Comparison of ENCODE assay signal across 1 cellular context in the genomic region with DNA sequence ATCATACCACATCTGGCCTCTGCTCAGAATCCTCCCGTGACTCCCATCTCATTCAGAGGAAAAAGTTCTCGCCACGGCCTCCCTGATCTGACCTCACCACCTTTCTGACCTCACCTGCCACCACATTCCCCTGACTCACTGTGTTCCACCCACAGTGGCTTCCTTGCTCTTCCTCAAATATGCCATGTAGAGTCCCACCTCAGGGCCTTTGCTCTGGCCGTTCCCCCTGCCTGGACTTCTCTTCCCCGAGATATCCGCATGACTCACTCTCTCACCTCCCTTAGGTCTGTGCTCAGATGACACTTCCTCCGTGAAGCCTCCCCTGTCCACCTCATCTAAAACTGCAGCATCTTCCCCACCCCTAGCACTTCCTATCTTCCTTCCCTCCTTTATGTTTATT.
TF ChIP-seq lines count a peak whose summit lies in the region.

No MANE protein-coding gene starts in this region.

TF ChIP-seq in WTC11, 78 proteins besides CTCF, POLR2A, EP300 and RAD21 (continued from another document):
- no peak for TF ChIP-seq SOX15 (CRISPR knock-in tag; IDR thresholded peaks at IDR 0.05)
- no peak for TF ChIP-seq ZNF219 (CRISPR knock-in tag; IDR thresholded peaks at IDR 0.05; ENCODE audit: borderline replicate concordance)
- TF ChIP-seq, protein P1, sequence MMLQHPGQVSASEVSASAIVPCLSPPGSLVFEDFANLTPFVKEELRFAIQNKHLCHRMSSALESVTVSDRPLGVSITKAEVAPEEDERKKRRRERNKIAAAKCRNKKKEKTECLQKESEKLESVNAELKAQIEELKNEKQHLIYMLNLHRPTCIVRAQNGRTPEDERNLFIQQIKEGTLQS (CRISPR knock-in tag; conservative IDR thresholded peaks at IDR 0.05), result no peak
- TF ChIP-seq, protein P2, sequence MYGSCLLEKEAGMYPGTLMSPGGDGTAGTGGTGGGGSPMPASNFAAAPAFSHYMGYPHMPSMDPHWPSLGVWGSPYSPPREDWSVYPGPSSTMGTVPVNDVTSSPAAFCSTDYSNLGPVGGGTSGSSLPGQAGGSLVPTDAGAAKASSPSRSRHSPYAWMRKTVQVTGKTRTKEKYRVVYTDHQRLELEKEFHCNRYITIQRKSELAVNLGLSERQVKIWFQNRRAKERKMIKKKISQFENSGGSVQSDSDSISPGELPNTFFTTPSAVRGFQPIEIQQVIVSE (CRISPR knock-in tag; IDR thresholded peaks at IDR 0.05; ENCODE audit: borderline replicate concordance), result no peak
